Comparison of ENCODE assay signal across 1 cellular context in the genomic region with DNA sequence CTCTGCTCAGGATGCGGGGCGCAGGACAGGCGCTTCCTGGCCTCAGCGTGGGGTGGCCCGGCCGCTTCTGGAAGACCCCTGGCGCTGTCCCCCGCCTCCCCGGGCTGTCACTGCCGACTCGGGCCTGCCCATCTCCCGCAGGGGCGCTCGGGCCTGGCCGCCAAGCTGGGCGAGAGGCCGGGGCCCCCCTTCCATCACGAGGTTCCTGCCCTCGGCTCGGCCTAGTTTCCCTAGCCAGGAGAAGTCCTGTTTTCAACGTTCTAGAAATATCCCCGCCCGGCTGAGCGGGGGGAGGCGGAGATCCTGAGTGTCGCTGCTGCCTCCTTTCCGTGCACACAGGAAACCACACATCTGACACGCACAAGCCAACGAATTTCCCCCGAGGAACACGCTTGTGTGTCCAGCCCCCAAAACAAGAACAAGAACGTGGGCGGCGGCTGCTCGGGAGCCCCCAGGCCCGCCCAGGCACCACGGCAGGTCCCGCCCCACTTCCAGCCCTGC.
TF ChIP-seq lines count a peak whose summit lies in the region.

No MANE protein-coding gene starts in this region.

TF ChIP-seq in GM23338, 12 proteins besides CTCF, POLR2A, EP300 and RAD21 (continued from another document):
- no peak for TF ChIP-seq JUNB (IDR thresholded peaks at IDR 0.05; ENCODE audit: unreplicated experiment)
- TF ChIP-seq CREB1 (CRISPR knock-in tag; IDR thresholded peaks at IDR 0.05; ENCODE audit: low read depth): no peak
- TF ChIP-seq ZNF114 (CRISPR knock-in tag; IDR thresholded peaks at IDR 0.05): no peak
- TF ChIP-seq EZH2 (IDR thresholded peaks at IDR 0.05; ENCODE audit: low read depth, unreplicated experiment): no peak
- TF ChIP-seq, protein P1, sequence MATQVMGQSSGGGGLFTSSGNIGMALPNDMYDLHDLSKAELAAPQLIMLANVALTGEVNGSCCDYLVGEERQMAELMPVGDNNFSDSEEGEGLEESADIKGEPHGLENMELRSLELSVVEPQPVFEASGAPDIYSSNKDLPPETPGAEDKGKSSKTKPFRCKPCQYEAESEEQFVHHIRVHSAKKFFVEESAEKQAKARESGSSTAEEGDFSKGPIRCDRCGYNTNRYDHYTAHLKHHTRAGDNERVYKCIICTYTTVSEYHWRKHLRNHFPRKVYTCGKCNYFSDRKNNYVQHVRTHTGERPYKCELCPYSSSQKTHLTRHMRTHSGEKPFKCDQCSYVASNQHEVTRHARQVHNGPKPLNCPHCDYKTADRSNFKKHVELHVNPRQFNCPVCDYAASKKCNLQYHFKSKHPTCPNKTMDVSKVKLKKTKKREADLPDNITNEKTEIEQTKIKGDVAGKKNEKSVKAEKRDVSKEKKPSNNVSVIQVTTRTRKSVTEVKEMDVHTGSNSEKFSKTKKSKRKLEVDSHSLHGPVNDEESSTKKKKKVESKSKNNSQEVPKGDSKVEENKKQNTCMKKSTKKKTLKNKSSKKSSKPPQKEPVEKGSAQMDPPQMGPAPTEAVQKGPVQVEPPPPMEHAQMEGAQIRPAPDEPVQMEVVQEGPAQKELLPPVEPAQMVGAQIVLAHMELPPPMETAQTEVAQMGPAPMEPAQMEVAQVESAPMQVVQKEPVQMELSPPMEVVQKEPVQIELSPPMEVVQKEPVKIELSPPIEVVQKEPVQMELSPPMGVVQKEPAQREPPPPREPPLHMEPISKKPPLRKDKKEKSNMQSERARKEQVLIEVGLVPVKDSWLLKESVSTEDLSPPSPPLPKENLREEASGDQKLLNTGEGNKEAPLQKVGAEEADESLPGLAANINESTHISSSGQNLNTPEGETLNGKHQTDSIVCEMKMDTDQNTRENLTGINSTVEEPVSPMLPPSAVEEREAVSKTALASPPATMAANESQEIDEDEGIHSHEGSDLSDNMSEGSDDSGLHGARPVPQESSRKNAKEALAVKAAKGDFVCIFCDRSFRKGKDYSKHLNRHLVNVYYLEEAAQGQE (IDR thresholded peaks at IDR 0.05; ENCODE audit: unreplicated experiment): no peak
TF ChIP-seq in GM23338: peak in this region for 0.
